ENCODE assay signal across 31 cellular contexts in the genomic region with DNA sequence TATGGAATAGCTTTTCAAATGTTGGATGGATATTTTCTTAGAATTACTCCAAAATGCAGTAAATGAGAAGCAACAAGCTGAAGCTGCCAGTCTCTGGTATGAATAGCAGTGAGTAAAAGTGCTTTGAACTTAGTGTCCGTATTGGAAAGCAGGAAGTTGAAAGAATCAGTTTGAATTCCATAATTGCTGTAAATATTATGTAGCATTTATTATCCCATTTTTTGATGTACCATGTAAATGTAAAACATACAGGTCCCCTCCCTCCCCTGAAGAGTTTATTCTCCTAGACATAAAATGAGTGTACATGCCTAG.
DNase-seq lines count a peak whose midpoint lies in the region; ATAC-seq, FAIRE-seq and TF ChIP-seq lines count a peak whose summit lies in the region.
"Had no signal": no experiment of that assay in that cellular context is flagged by ENCODE, and none has a peak within 500 bp of the region (broad histone marks: within the 10 kb centered on the region; RNA-seq: fewer than 3 reads in every experiment).

No MANE protein-coding gene starts in this region.

- H3K4me1 ChIP-seq in A549 = peaks cover 16% of the 10 kb centered on the region
- H3K4me1 ChIP-seq in OCI-LY3 (ENCODE audit: low read length) = peaks cover 15% of the 10 kb centered on the region
- H3K4me1 ChIP-seq: breast epithelium, parathyroid adenoma had no signal

- H3K9me3 ChIP-seq in A549 = no peaks in the 10 kb centered on the region
- no peaks in the 10 kb centered on the region for H3K9me3 ChIP-seq in OCI-LY3 (ENCODE audit: insufficient read depth, low read length)
- H3K9me3 ChIP-seq: breast epithelium, esophagus muscularis mucosa had no signal

- no peaks in the 10 kb centered on the region for H3K36me3 Mint-ChIP-seq in nephron progenitor cell (ENCODE audit: low read depth)
- H3K36me3 Mint-ChIP-seq: activated naive CD4-positive, alpha-beta T cell treated with anti-CD3 and anti-CD28 coated beads, Interleukin-2, amount 10 ng/mL, durations not matched to agents 7 days and 5 days had no signal

- peaks cover 27% of the 10 kb centered on the region for H3K4me1 Mint-ChIP-seq in nephron progenitor cell

- 0 out of 3 replicates have a peak overlapping the region, but pooled peaks have one; percentile 10 for H3K4me3 ChIP-seq in A549
- peak overlapping the region; percentile 53 for H3K4me3 ChIP-seq in OCI-LY3 (ENCODE audit: low read length)
- H3K4me3 ChIP-seq: breast epithelium, esophagus muscularis mucosa had no signal

- FAIRE-seq in A549 (lab: Jason Lieb, UNC) = no peak
- FAIRE-seq: frontal cortex, H54, TTC549 had no signal

- ATAC-seq in A549 = peak in 1 of 2 experiments; percentile 46; a peak in 3 of 6 replicates
- ATAC-seq: activated T-cell treated with anti-CD3 and anti-CD28 coated beads, Interleukin-2, amount 50 U/mL, for 4 hours; effector memory CD8-positive, alpha-beta T cell had no signal

- no peak overlapping the region for H3K4me3 Mint-ChIP-seq in nephron progenitor cell
- H3K4me3 Mint-ChIP-seq: activated naive CD4-positive, alpha-beta T cell treated with anti-CD3 and anti-CD28 coated beads, Interleukin-2, amount 10 ng/mL, durations not matched to agents 7 days and 5 days; activated T-cell treated with anti-CD3 and anti-CD28 coated beads, Interleukin-2, amount 50 U/mL, for 4 hours; effector memory CD8-positive, alpha-beta T cell had no signal

- no peaks in the 10 kb centered on the region for H3K27me3 ChIP-seq in OCI-LY3 (ENCODE audit: low read depth, low read length)
- H3K27me3 ChIP-seq: breast epithelium, esophagus muscularis mucosa had no signal

- no peak for TF ChIP-seq CTCF in A549 (IDR thresholded peaks at IDR 0.05)
- TF ChIP-seq CTCF in OCI-LY3 (IDR thresholded peaks at IDR 0.05; ENCODE audit: low read depth, low read length) = no peak
- no peak for TF ChIP-seq CTCF in nephron progenitor cell (IDR thresholded peaks at IDR 0.05)

- peak overlapping the region; percentile 53 to 67 for H3K27ac ChIP-seq in A549
- peak overlapping the region; percentile 28; the same call in 1 of the 2 replicates for H3K27ac ChIP-seq in OCI-LY3 (ENCODE audit: low read length)
- H3K27ac ChIP-seq: breast epithelium, esophagus muscularis mucosa, parathyroid adenoma, RWPE1 had no signal

- TF ChIP-seq POLR2A in A549 (IDR thresholded peaks at IDR 0.05; ENCODE audit: low read length) = no peak

- peak overlapping the region; percentile 85 for H3K4me2 ChIP-seq in A549
- H3K4me2 ChIP-seq in OCI-LY3 (ENCODE audit: low read length) = peak overlapping the region; percentile 64

- POLR2A ChIA-PET in A549 (lab: Yijun Ruan, JAX) = no interaction called here

- TF ChIP-seq RAD21 in A549 (conservative IDR thresholded peaks at IDR 0.05 in 1 of 2, IDR thresholded peaks at IDR 0.05 in 1 of 2) = no peak

- CTCF ChIA-PET in A549 (lab: Yijun Ruan, JAX) = interaction anchor here (1.7 to 3.0 kb wide), 2 partner anchors 9 to 143 kb away, joined by 10 to 13 read pairs; no protein-coding TSS in a partner anchor

- no peaks in the 10 kb centered on the region for H4K20me1 ChIP-seq in OCI-LY3 (ENCODE audit: insufficient read depth, low read length)

- H3K27ac Mint-ChIP-seq in nephron progenitor cell = peak overlapping the region; percentile 78
- H3K27ac Mint-ChIP-seq: activated naive CD4-positive, alpha-beta T cell treated with anti-CD3 and anti-CD28 coated beads, Interleukin-2, amount 10 ng/mL, durations not matched to agents 7 days and 5 days; effector memory CD8-positive, alpha-beta T cell had no signal

- no peaks in the 10 kb centered on the region for H3K27me3 Mint-ChIP-seq in nephron progenitor cell (ENCODE audit: low read depth, poor library complexity)
- H3K27me3 Mint-ChIP-seq: activated naive CD4-positive, alpha-beta T cell treated with anti-CD3 and anti-CD28 coated beads, Interleukin-2, amount 10 ng/mL, durations not matched to agents 7 days and 5 days had no signal

- no peak for TF ChIP-seq EP300 in A549 (IDR thresholded peaks at IDR 0.05)

- no peaks in the 10 kb centered on the region for H3K9me3 Mint-ChIP-seq in nephron progenitor cell
- H3K9me3 Mint-ChIP-seq: activated naive CD4-positive, alpha-beta T cell treated with anti-CD3 and anti-CD28 coated beads, Interleukin-2, amount 10 ng/mL, durations not matched to agents 7 days and 5 days; activated T-cell treated with anti-CD3 and anti-CD28 coated beads, Interleukin-2, amount 50 U/mL, for 4 hours; effector memory CD8-positive, alpha-beta T cell had no signal

- H3K9ac ChIP-seq in OCI-LY3 (ENCODE audit: low read length) = peak overlapping the region; percentile 35; the same call in 1 of the 2 replicates
- H3K9ac ChIP-seq: parathyroid adenoma had no signal

- H3K36me3 ChIP-seq in OCI-LY3 (replicated peaks; ENCODE audit: low read depth, low read length) = no peaks in the 10 kb centered on the region
- H3K36me3 ChIP-seq: breast epithelium, esophagus muscularis mucosa had no signal

- H3K79me2 ChIP-seq in OCI-LY3 (ENCODE audit: low read length) = no peaks in the 10 kb centered on the region
- H3K79me2 ChIP-seq: parathyroid adenoma had no signal

- no peak for DNase-seq in A549 (ENCODE audit: low read depth in 1 of 2, low spot score in 1 of 2)
- peak; percentile 4 for DNase-seq in left kidney (ENCODE audit: low read depth, low spot score)
- DNase-seq in nephron progenitor cell = no peak
- DNase-seq in NCI-H446 (lab: John Stamatoyannopoulos, UW) = no peak
- DNase-seq in A172 (ENCODE audit: low spot score) = no peak
- no peak for DNase-seq in DMS114 treated with DMSO at 0.1 percent for 48 hours (lab: John Stamatoyannopoulos, UW; ENCODE audit: unreplicated experiment)
- DNase-seq in stimulated activated CD4-positive, alpha-beta T cell treated with anti-CD3 and anti-CD28 coated beads, Interleukin-4, amount 100 ng/mL, for 4 hours = no peak
- DNase-seq: 8988T; activated naive CD4-positive, alpha-beta T cell treated with anti-CD3 and anti-CD28 coated beads, Interleukin-2, amount 10 ng/mL, durations not matched to agents 7 days and 5 days; activated T-cell treated with anti-CD3 and anti-CD28 coated beads, Interleukin-2, amount 50 U/mL, for 4 hours; AML-193; amniotic stem cell; COR-L47; DMS79 treated with DMSO at 0.1 percent for 48 hours; effector memory CD8-positive, alpha-beta T cell; hippocampal formation; KG1; mammary epithelial cell; MV-4-11; NCI-H1694; NCI-H524 treated with DMSO at 0.1 percent for 48 hours; stimulated activated CD8-positive, alpha-beta memory T cell treated with anti-CD3 and anti-CD28 coated beads, Interleukin-4, amount 100 ng/mL, for 48 hours; trophoblast cell had no signal

- H2AFZ ChIP-seq in OCI-LY3 (ENCODE audit: low read depth, low read length) = peak overlapping the region; percentile 37
- H2AFZ ChIP-seq: parathyroid adenoma had no signal

- 6% methylated on average over 1 of the region's 1 CpG for WGBS in A549 (ENCODE audit: missing lambda C conversion rate)

TF ChIP-seq in A549, 52 proteins besides CTCF, POLR2A, EP300 and RAD21:
- TF ChIP-seq JUNB (IDR thresholded peaks at IDR 0.05) = no peak
- no peak for TF ChIP-seq JUN (IDR thresholded peaks at IDR 0.05)
- TF ChIP-seq HMGXB4 (CRISPR knock-in tag; IDR thresholded peaks at IDR 0.05; ENCODE audit: borderline replicate concordance) = no peak
- TF ChIP-seq RFX5 (IDR thresholded peaks at IDR 0.05) = no peak
- TF ChIP-seq ELK1 (IDR thresholded peaks at IDR 0.05; ENCODE audit: low read depth, low read length) = no peak
- TF ChIP-seq ZC3H11A (IDR thresholded peaks at IDR 0.05) = no peak
- no peak for TF ChIP-seq ZNF302 (CRISPR knock-in tag; IDR thresholded peaks at IDR 0.05)
- TF ChIP-seq CBX8 (IDR thresholded peaks at IDR 0.05) = no peak
- TF ChIP-seq MAZ (IDR thresholded peaks at IDR 0.05; ENCODE audit: borderline replicate concordance, low read depth, low read length) = no peak
- TF ChIP-seq USF2 (IDR thresholded peaks at IDR 0.05) = no peak
- TF ChIP-seq, protein P1, sequence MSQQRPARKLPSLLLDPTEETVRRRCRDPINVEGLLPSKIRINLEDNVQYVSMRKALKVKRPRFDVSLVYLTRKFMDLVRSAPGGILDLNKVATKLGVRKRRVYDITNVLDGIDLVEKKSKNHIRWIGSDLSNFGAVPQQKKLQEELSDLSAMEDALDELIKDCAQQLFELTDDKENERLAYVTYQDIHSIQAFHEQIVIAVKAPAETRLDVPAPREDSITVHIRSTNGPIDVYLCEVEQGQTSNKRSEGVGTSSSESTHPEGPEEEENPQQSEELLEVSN (IDR thresholded peaks at IDR 0.05; ENCODE audit: borderline replicate concordance, low read depth) = no peak
TF ChIP-seq in A549: peak in this region for 0.
